Comparison of ENCODE assay signal across 8 cellular contexts in the genomic region with DNA sequence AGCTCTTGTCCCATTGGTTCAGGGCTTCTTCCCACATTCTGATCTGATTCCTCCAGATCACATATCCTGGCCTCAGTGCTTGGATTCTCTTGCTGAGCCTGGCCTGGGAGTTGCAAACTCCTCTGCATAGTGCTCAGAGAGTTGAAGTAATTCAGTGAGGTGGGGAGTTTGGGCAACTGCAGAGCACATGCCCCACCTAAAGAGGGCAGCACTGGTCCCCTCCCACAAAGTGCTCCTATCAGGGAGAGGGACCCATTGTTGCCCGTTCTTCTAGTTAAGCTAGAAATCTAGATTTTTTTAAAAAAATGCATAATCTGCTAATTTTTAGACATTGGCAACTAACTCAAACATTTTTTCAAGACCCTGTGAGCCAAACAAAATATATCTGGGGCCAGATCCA.
DNase-seq lines count a peak whose midpoint lies in the region; ATAC-seq and TF ChIP-seq lines count a peak whose summit lies in the region.

No MANE protein-coding gene starts in this region.

- H3K9me3 ChIP-seq in RWPE2 (ENCODE audit: severe bottlenecking) = no peaks in the 10 kb centered on the region

- no peaks in the 10 kb centered on the region for H3K36me3 ChIP-seq in GM06990 (ENCODE audit: control insufficient read depth, insufficient read depth, low read length)
- H3K36me3 ChIP-seq in RWPE2 (ENCODE audit: low read depth) = no peaks in the 10 kb centered on the region

- POLR2A ChIA-PET in AG04449 (lab: Yijun Ruan, JAX) = no interaction called here

- CTCF ChIA-PET in AG04449 (lab: Yijun Ruan, JAX) = no interaction called here

- DNase-seq in AG04449 (ENCODE audit: low read depth, low spot score) = no peak
- no peak for DNase-seq in GM06990 (ENCODE audit: extremely low read depth, insufficient read length)
- no peak for DNase-seq in RWPE2 (ENCODE audit: low spot score)
- peak; percentile 45 for DNase-seq in iPS-NIHi11 (ENCODE audit: low spot score)
- DNase-seq in SIG-M5 treated with dmso at 0.1 percent for 504 hours (lab: John Stamatoyannopoulos, UW; ENCODE audit: unreplicated experiment) = no peak
- no peak for DNase-seq in AG08396 (ENCODE audit: low spot score)

- ATAC-seq in RWPE2 (ENCODE audit: low read depth) = no peak
- ATAC-seq in HG03457 (IDR thresholded peaks at IDR 0.05; ENCODE audit: unreplicated experiment) = no peak
- ATAC-seq in GM18520 (IDR thresholded peaks at IDR 0.05; ENCODE audit: unreplicated experiment) = no peak

- H3K4me1 ChIP-seq in RWPE2 (ENCODE audit: insufficient read depth, poor library complexity, severe bottlenecking) = no peaks in the 10 kb centered on the region

- H3K27ac ChIP-seq in RWPE2 (ENCODE audit: poor library complexity, severe bottlenecking) = no peak overlapping the region

- H3K27me3 ChIP-seq in GM06990 (replicated peaks; ENCODE audit: control insufficient read depth, insufficient read depth, low read length) (no peaks in the 10 kb centered on the region), RWPE2 (ENCODE audit: insufficient read depth, poor library complexity, severe bottlenecking) (no peaks in the 10 kb centered on the region)

- peak; percentile 2 for TF ChIP-seq CTCF in AG04449 (IDR thresholded peaks at IDR 0.05; ENCODE audit: insufficient read depth, low read length, missing control alignments)
- peak; percentile 61 for TF ChIP-seq CTCF in GM06990 (IDR thresholded peaks at IDR 0.05; ENCODE audit: insufficient read depth, low read length, poor library complexity, severe bottlenecking)
- peak; percentile 42 for TF ChIP-seq CTCF in RWPE2 (IDR thresholded peaks at IDR 0.05; ENCODE audit: poor library complexity, severe bottlenecking)

- H3K4me3 ChIP-seq in AG04449 (ENCODE audit: low read depth, low read length) (no peak overlapping the region), GM06990 (replicated peaks; ENCODE audit: low read depth, low read length) (no peak overlapping the region), RWPE2 (ENCODE audit: severe bottlenecking) (no peak overlapping the region)

Comparison
In these comparisons a context has a peak if more than half of its experiments do, and no peak if none do; other contexts are left out.
1. CTCF ChIP-seq: peak in every context shown above with its lines; median percentile 61 in GM06990; 42 in RWPE2; 2 in AG04449.